Comparison of ENCODE assay signal across 16 cellular contexts in the genomic region with DNA sequence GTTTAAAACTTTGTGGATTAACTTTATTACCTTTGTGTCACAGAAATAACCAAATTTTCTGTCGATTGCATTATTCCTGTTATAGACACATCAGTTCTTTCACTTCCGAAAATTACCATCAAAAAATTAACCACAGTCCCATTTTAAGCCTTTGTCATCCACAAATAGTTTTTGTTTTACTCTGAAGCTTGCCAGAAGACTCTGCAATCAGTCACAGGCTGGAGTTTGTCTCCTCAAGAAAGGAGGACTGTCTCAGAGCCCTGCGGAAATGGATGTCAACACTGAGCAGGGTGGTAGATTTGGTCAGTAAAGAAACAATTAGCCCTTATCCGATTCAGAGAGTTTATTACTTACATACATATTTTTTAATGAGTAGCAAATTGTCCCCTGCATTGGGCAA. TPM values are rescaled to one million over a fixed set of nuclear protein-coding genes. Genes with fewer than 3 reads are reported as not detected.
DNase-seq lines count a peak whose midpoint lies in the region; ATAC-seq and TF ChIP-seq lines count a peak whose summit lies in the region.
"Had no signal": no experiment of that assay in that cellular context is flagged by ENCODE, and none has a peak within 500 bp of the region (broad histone marks: within the 10 kb centered on the region; RNA-seq: fewer than 3 reads in every experiment).

No MANE protein-coding gene starts in this region.

- no peak overlapping the region for H3K4me3 ChIP-seq in right cardiac atrium (ENCODE audit: low read length)
- H3K4me3 ChIP-seq: adrenal gland had no signal

- no peaks in the 10 kb centered on the region for H3K9me3 ChIP-seq in right cardiac atrium (ENCODE audit: control insufficient read depth, low read length)
- H3K9me3 ChIP-seq: adrenal gland had no signal

- intact Hi-C loops in right cardiac atrium (cut with DNase I) = no loop called here
- intact Hi-C loops in Right ventricle myocardium inferior (cut with DNase I) = no loop called here

- WGBS in right cardiac atrium = 52% methylated on average over 4 of the region's 4 CpGs

- H3K36me3 Mint-ChIP-seq in nephron progenitor cell (ENCODE audit: low read depth) = no peaks in the 10 kb centered on the region
- H3K36me3 Mint-ChIP-seq: mesothelial cell of epicardium had no signal

- no peak for TF ChIP-seq CTCF in nephron progenitor cell (IDR thresholded peaks at IDR 0.05)

- H3K27me3 ChIP-seq in right cardiac atrium (ENCODE audit: control insufficient read depth, insufficient read depth) = no peaks in the 10 kb centered on the region
- H3K27me3 ChIP-seq: adrenal gland had no signal

- H3K4me3 Mint-ChIP-seq in nephron progenitor cell = no peak overlapping the region
- H3K4me3 Mint-ChIP-seq: activated T-cell treated with anti-CD3 and anti-CD28 coated beads, Interleukin-2, amount 50 U/mL, for 4 hours; mesothelial cell of epicardium; stimulated activated naive CD8-positive, alpha-beta T cell treated with anti-CD3 and anti-CD28 coated beads, Interleukin-15, Interleukin-2, amounts not matched to agents 100 ng/mL and 50 ng/mL, for 24 hours; T-helper 1 cell treated with Interleukin-12 subunit alpha and Interleukin-12 subunit beta and Interleukin-4 antibody, amounts not matched to agents 30 μg/mL and 1 μg/mL, for 36 hours had no signal

- H3K9me3 Mint-ChIP-seq in nephron progenitor cell = peaks cover 4% of the 10 kb centered on the region
- H3K9me3 Mint-ChIP-seq: activated T-cell treated with anti-CD3 and anti-CD28 coated beads, Interleukin-2, amount 50 U/mL, for 4 hours; stimulated activated naive CD8-positive, alpha-beta T cell treated with anti-CD3 and anti-CD28 coated beads, Interleukin-15, Interleukin-2, amounts not matched to agents 100 ng/mL and 50 ng/mL, for 24 hours; T-helper 1 cell treated with Interleukin-12 subunit alpha and Interleukin-12 subunit beta and Interleukin-4 antibody, amounts not matched to agents 30 μg/mL and 1 μg/mL, for 36 hours had no signal

- peaks cover 8% of the 10 kb centered on the region for H3K27me3 Mint-ChIP-seq in nephron progenitor cell (ENCODE audit: low read depth, poor library complexity)
- H3K27me3 Mint-ChIP-seq: stimulated activated naive CD8-positive, alpha-beta T cell treated with anti-CD3 and anti-CD28 coated beads, Interleukin-15, Interleukin-2, amounts not matched to agents 100 ng/mL and 50 ng/mL, for 24 hours had no signal

- H3K4me1 Mint-ChIP-seq in nephron progenitor cell = no peaks in the 10 kb centered on the region
- H3K4me1 Mint-ChIP-seq: mesothelial cell of epicardium had no signal

- H3K27ac Mint-ChIP-seq in nephron progenitor cell = no peak overlapping the region
- H3K27ac Mint-ChIP-seq: mesothelial cell of epicardium; stimulated activated naive CD8-positive, alpha-beta T cell treated with anti-CD3 and anti-CD28 coated beads, Interleukin-15, Interleukin-2, amounts not matched to agents 100 ng/mL and 50 ng/mL, for 24 hours; T-helper 1 cell treated with Interleukin-12 subunit alpha and Interleukin-12 subunit beta and Interleukin-4 antibody, amounts not matched to agents 30 μg/mL and 1 μg/mL, for 36 hours had no signal

- DNase-seq in right cardiac atrium = no peak
- no peak for DNase-seq in Right ventricle myocardium inferior (ENCODE audit: missing footprints)
- peak; percentile 50 for DNase-seq in MV-4-11 (lab: John Stamatoyannopoulos, UW)
- no peak for DNase-seq in COR-L47 (lab: John Stamatoyannopoulos, UW)
- no peak for DNase-seq in superior temporal gyrus (ENCODE audit: extremely low spot score)
- no peak for DNase-seq in nephron progenitor cell
- no peak for DNase-seq in activated T-cell treated with anti-CD3 and anti-CD28 coated beads for 4 hours
- DNase-seq: activated CD4-positive, alpha-beta T cell treated with anti-CD3 and anti-CD28 coated beads for 4 hours; activated T-cell treated with anti-CD3 and anti-CD28 coated beads, Interleukin-2, amount 50 U/mL, for 4 hours; adrenal gland; NCI-H1417 had no signal

- H3K4me1 ChIP-seq in right cardiac atrium (ENCODE audit: control insufficient read depth, insufficient read depth, low read length) = no peaks in the 10 kb centered on the region
- H3K4me1 ChIP-seq: adrenal gland had no signal

- ATAC-seq in right cardiac atrium (peak; percentile 65 to 66), Right ventricle myocardium inferior (no peak), HG02973 (IDR thresholded peaks at IDR 0.05; ENCODE audit: unreplicated experiment) (peak; percentile 92)
- ATAC-seq: activated T-cell treated with anti-CD3 and anti-CD28 coated beads, Interleukin-2, amount 50 U/mL, for 4 hours had no signal

- no peak overlapping the region for H3K27ac ChIP-seq in right cardiac atrium (ENCODE audit: low read length)
- H3K27ac ChIP-seq: adrenal gland had no signal

RNA-seq across cellular contexts. Expression of gene TCEAL4, which starts 20.1 kb away (rescaled TPM):
- total RNA-seq in right cardiac atrium (100 to 1,000 TPM in 2 of 4 donors, 10 to 100 TPM in 2; 85.3 to 128 (median 96.2) TPM), Right ventricle myocardium inferior (64.3 TPM)
- polyA plus RNA-seq in right cardiac atrium = 276 TPM

RNA-seq across cellular contexts. Expression of gene TCEAL3, which starts 42.6 kb away (rescaled TPM):
- 10 to 100 TPM; 35.4 to 42.8 (median 42.3) TPM for total RNA-seq in right cardiac atrium
- polyA plus RNA-seq in right cardiac atrium = 71.5 TPM
- total RNA-seq in Right ventricle myocardium inferior = 19.3 TPM

RNA-seq across cellular contexts. Expression of gene RAB40A, which starts 45.9 kb away (rescaled TPM):
- total RNA-seq in right cardiac atrium (under 1 TPM; 0.31 to 0.49 (median 0.40) TPM), Right ventricle myocardium inferior (not detected)
- polyA plus RNA-seq in right cardiac atrium = 0.23 TPM
- total RNA-seq: A172 had no signal
